In the genomic region with DNA sequence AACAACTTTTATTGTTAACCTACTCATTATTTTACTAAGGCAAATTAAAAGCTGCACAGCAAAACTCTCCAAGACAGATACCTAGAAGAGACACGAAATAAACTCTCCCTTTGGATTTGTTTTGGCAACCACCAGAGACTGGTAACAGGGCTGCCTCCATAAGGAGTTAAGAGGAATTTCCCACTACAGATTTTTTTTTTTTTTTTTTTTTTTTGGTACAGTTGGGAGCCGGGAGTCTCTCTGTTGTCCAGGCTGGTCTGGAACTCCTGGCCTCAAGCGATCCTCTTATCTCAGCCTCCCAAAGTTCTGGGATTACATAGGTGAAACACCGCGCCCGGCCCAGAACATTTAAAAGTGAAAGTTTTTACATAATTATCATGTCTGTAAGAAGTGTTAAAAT, we compare ENCODE assay signal across 2 cellular contexts.
TF ChIP-seq lines count a peak whose summit lies in the region.

No MANE protein-coding gene starts in this region.

TF ChIP-seq in SK-N-SH, 30 proteins besides CTCF, POLR2A, EP300 and RAD21 (continued from another document):
- TF ChIP-seq, protein P1, sequence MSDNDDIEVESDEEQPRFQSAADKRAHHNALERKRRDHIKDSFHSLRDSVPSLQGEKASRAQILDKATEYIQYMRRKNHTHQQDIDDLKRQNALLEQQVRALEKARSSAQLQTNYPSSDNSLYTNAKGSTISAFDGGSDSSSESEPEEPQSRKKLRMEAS (IDR thresholded peaks at IDR 0.05; ENCODE audit: low read depth), result no peak
- TF ChIP-seq, protein P2, sequence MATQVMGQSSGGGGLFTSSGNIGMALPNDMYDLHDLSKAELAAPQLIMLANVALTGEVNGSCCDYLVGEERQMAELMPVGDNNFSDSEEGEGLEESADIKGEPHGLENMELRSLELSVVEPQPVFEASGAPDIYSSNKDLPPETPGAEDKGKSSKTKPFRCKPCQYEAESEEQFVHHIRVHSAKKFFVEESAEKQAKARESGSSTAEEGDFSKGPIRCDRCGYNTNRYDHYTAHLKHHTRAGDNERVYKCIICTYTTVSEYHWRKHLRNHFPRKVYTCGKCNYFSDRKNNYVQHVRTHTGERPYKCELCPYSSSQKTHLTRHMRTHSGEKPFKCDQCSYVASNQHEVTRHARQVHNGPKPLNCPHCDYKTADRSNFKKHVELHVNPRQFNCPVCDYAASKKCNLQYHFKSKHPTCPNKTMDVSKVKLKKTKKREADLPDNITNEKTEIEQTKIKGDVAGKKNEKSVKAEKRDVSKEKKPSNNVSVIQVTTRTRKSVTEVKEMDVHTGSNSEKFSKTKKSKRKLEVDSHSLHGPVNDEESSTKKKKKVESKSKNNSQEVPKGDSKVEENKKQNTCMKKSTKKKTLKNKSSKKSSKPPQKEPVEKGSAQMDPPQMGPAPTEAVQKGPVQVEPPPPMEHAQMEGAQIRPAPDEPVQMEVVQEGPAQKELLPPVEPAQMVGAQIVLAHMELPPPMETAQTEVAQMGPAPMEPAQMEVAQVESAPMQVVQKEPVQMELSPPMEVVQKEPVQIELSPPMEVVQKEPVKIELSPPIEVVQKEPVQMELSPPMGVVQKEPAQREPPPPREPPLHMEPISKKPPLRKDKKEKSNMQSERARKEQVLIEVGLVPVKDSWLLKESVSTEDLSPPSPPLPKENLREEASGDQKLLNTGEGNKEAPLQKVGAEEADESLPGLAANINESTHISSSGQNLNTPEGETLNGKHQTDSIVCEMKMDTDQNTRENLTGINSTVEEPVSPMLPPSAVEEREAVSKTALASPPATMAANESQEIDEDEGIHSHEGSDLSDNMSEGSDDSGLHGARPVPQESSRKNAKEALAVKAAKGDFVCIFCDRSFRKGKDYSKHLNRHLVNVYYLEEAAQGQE (IDR thresholded peaks at IDR 0.05; ENCODE audit: low read depth, low read length), result no peak
- no peak for TF ChIP-seq FOXM1 (IDR thresholded peaks at IDR 0.05; ENCODE audit: low read depth)
- no peak for TF ChIP-seq MEF2A (IDR thresholded peaks at IDR 0.05; ENCODE audit: borderline replicate concordance, low read depth)
- TF ChIP-seq RXRA (IDR thresholded peaks at IDR 0.05; ENCODE audit: borderline replicate concordance, low read depth), result no peak
- TF ChIP-seq TCF12 (IDR thresholded peaks at IDR 0.05), result no peak
- TF ChIP-seq, protein P3, sequence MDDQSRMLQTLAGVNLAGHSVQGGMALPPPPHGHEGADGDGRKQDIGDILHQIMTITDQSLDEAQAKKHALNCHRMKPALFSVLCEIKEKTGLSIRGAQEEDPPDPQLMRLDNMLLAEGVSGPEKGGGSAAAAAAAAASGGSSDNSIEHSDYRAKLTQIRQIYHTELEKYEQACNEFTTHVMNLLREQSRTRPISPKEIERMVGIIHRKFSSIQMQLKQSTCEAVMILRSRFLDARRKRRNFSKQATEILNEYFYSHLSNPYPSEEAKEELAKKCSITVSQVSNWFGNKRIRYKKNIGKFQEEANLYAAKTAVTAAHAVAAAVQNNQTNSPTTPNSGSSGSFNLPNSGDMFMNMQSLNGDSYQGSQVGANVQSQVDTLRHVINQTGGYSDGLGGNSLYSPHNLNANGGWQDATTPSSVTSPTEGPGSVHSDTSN (IDR thresholded peaks at IDR 0.05), result no peak
- no peak for TF ChIP-seq CHD2 (IDR thresholded peaks at IDR 0.05; ENCODE audit: low read length, partially characterized antibody)
- no peak for TF ChIP-seq FOSL2 (IDR thresholded peaks at IDR 0.05; ENCODE audit: borderline replicate concordance, low read depth)
- TF ChIP-seq POLR2AphosphoS5 (IDR thresholded peaks at IDR 0.05; ENCODE audit: low read depth, low read length), result no peak
- no peak for TF ChIP-seq FOXJ3 (CRISPR knock-in tag; IDR thresholded peaks at IDR 0.05)
- TF ChIP-seq NRF1 (IDR thresholded peaks at IDR 0.05; ENCODE audit: low read depth, low read length), result no peak
- TF ChIP-seq NFIC (IDR thresholded peaks at IDR 0.05; ENCODE audit: borderline replicate concordance), result no peak
TF ChIP-seq in SK-N-SH: peak in this region for 0.

TF ChIP-seq in SK-N-SH treated with all-trans-retinoic acid at 6 μM for 48 hours, 23 proteins besides CTCF, POLR2A, EP300 and RAD21 (continued from another document):
- TF ChIP-seq, protein P4, sequence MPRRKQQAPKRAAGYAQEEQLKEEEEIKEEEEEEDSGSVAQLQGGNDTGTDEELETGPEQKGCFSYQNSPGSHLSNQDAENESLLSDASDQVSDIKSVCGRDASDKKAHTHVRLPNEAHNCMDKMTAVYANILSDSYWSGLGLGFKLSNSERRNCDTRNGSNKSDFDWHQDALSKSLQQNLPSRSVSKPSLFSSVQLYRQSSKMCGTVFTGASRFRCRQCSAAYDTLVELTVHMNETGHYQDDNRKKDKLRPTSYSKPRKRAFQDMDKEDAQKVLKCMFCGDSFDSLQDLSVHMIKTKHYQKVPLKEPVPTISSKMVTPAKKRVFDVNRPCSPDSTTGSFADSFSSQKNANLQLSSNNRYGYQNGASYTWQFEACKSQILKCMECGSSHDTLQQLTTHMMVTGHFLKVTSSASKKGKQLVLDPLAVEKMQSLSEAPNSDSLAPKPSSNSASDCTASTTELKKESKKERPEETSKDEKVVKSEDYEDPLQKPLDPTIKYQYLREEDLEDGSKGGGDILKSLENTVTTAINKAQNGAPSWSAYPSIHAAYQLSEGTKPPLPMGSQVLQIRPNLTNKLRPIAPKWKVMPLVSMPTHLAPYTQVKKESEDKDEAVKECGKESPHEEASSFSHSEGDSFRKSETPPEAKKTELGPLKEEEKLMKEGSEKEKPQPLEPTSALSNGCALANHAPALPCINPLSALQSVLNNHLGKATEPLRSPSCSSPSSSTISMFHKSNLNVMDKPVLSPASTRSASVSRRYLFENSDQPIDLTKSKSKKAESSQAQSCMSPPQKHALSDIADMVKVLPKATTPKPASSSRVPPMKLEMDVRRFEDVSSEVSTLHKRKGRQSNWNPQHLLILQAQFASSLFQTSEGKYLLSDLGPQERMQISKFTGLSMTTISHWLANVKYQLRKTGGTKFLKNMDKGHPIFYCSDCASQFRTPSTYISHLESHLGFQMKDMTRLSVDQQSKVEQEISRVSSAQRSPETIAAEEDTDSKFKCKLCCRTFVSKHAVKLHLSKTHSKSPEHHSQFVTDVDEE (CRISPR knock-in tag; IDR thresholded peaks at IDR 0.05), result no peak
- TF ChIP-seq ZNF70 (CRISPR knock-in tag; IDR thresholded peaks at IDR 0.05) (no peak), CSDC2 (CRISPR knock-in tag; IDR thresholded peaks at IDR 0.05) (no peak), RARB (CRISPR knock-in tag; IDR thresholded peaks at IDR 0.05) (no peak), TOX (CRISPR knock-in tag; IDR thresholded peaks at IDR 0.05; ENCODE audit: borderline replicate concordance) (no peak), PPARA (CRISPR knock-in tag; IDR thresholded peaks at IDR 0.05; ENCODE audit: borderline replicate concordance) (no peak)
- TF ChIP-seq, protein P5, sequence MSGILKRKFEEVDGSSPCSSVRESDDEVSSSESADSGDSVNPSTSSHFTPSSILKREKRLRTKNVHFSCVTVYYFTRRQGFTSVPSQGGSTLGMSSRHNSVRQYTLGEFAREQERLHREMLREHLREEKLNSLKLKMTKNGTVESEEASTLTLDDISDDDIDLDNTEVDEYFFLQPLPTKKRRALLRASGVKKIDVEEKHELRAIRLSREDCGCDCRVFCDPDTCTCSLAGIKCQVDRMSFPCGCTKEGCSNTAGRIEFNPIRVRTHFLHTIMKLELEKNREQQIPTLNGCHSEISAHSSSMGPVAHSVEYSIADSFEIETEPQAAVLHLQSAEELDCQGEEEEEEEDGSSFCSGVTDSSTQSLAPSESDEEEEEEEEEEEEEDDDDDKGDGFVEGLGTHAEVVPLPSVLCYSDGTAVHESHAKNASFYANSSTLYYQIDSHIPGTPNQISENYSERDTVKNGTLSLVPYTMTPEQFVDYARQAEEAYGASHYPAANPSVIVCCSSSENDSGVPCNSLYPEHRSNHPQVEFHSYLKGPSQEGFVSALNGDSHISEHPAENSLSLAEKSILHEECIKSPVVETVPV (CRISPR knock-in tag; IDR thresholded peaks at IDR 0.05), result no peak
TF ChIP-seq in SK-N-SH treated with all-trans-retinoic acid at 6 μM for 48 hours: peak in this region for 0.
